Comparison of ENCODE assay signal across 19 cellular contexts in the genomic region with DNA sequence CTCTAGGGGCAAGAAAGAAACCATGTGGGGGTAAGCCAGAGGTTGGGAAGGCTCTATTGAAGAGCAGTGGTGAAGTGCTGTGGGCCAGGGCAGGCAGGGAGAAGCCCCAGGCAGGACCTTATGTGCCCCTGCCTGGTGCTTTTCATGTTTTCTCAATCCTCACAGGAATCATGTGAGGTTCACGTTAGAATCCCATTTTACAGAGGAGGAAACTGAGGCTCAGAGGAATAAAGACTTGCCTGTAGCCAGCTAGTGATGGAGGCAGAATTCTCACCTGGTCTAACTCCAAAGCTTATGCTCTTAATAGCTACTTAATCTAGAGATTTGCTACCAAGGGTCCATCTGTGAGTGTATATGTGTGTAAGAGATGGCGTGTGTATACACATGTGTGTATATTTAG. TPM values are rescaled to one million over a fixed set of nuclear protein-coding genes. Genes with fewer than 3 reads are reported as not detected.
"Had no signal": no experiment of that assay in that cellular context is flagged by ENCODE, and none has a peak within 500 bp of the region (broad histone marks: within the 10 kb centered on the region; RNA-seq: fewer than 3 reads in every experiment).

No MANE protein-coding gene starts in this region.

- DNase-seq: activated CD4-positive, alpha-beta T cell treated with anti-CD3 and anti-CD28 coated beads, Interleukin-2, amount 50 U/mL, for 4 hours; activated T-cell treated with anti-CD3 and anti-CD28 coated beads for 4 hours; amygdala; body of pancreas; caudate nucleus; foreskin keratinocyte; left colon; ovary; sigmoid colon; stimulated activated CD4-positive, alpha-beta T cell treated with anti-CD3 and anti-CD28 coated beads, Interleukin-12 subunit alpha, Interleukin-12 subunit beta, amount 100 ng/mL, for 4 hours; stimulated activated CD4-positive, alpha-beta T cell treated with anti-CD3 and anti-CD28 coated beads, Interleukin-2, amount 100 ng/mL, for 24 hours; thyroid gland; uterus had no signal

- H3K27me3 Mint-ChIP-seq: activated naive CD8-positive, alpha-beta T cell had no signal

- H3K9me3 Mint-ChIP-seq: mesothelial cell of epicardium had no signal

- H3K27ac ChIP-seq: body of pancreas, coronary artery, foreskin keratinocyte, ovary, thyroid gland, uterus had no signal

- H3K9me3 ChIP-seq: body of pancreas, ovary, sigmoid colon, thyroid gland had no signal

- H3K27ac Mint-ChIP-seq: activated naive CD8-positive, alpha-beta T cell; mesothelial cell of epicardium; T-helper 2 cell treated with Interferon-gamma antibody and Interleukin-4, amounts not matched to agents 5 μg/mL and 100 μg/mL, for 36 hours had no signal

- ATAC-seq: body of pancreas, foreskin keratinocyte had no signal

- H3K4me3 Mint-ChIP-seq: activated naive CD8-positive, alpha-beta T cell; mesothelial cell of epicardium; T-helper 2 cell treated with Interferon-gamma antibody and Interleukin-4, amounts not matched to agents 5 μg/mL and 100 μg/mL, for 36 hours had no signal

- H3K27me3 ChIP-seq: body of pancreas, foreskin keratinocyte, ovary, thyroid gland, uterus had no signal

- H3K36me3 ChIP-seq: ovary, sigmoid colon, thyroid gland, uterus had no signal

- H3K36me3 Mint-ChIP-seq: activated naive CD8-positive, alpha-beta T cell; mesothelial cell of epicardium had no signal

- H3K4me3 ChIP-seq: body of pancreas, coronary artery, lung, ovary, sigmoid colon, thyroid gland, uterus had no signal

- H3K4me1 ChIP-seq: uterus had no signal

RNA-seq across cellular contexts. Expression of a gene that starts 4.2 kb away (rescaled TPM):
- total RNA-seq: myocyte had no signal
